ENCODE assay signal across 8 cellular contexts in genomic region chr2:168948621-168949212, GRCh38. TPM values are rescaled to one million over a fixed set of nuclear protein-coding genes. Genes with fewer than 3 reads are reported as not detected.
DNase-seq lines count a peak whose midpoint lies in the region; ATAC-seq and TF ChIP-seq lines count a peak whose summit lies in the region.

No MANE protein-coding gene starts in this region.

- H2AFZ ChIP-seq in OCI-LY7 (ENCODE audit: low read length): no peak overlapping the region

- H3K4me2 ChIP-seq in OCI-LY7 (ENCODE audit: low read length): no peak overlapping the region

- TF ChIP-seq CTCF in OCI-LY7 (conservative IDR thresholded peaks at IDR 0.05; ENCODE audit: low read length) (peak; percentile 83), fibroblast of pulmonary artery (IDR thresholded peaks at IDR 0.05; ENCODE audit: low read length, missing control alignments) (peak; percentile 66)

- no peaks in the 10 kb centered on the region for H3K4me1 ChIP-seq in OCI-LY7 (ENCODE audit: insufficient read depth, low read length, poor library complexity, severe bottlenecking)

- CTCF ChIA-PET in OCI-LY7 (lab: Charles Lee; ENCODE audit: unreplicated experiment): no interaction called here

- 0 out of 2 replicates have a peak, but pooled peaks cover 3% of the 10 kb centered on the region for H3K9me2 ChIP-seq in OCI-LY7 (ENCODE audit: insufficient read depth, low read length)

- no peaks in the 10 kb centered on the region for H4K20me1 ChIP-seq in OCI-LY7 (ENCODE audit: insufficient read depth, low read length)

- ATAC-seq in GM19035 (IDR thresholded peaks at IDR 0.05; ENCODE audit: unreplicated experiment): peak; percentile 60
- ATAC-seq in GM18909 (IDR thresholded peaks at IDR 0.05; ENCODE audit: poor library complexity, unreplicated experiment): no peak
- no peak for ATAC-seq in GM21528 (IDR thresholded peaks at IDR 0.05; ENCODE audit: low FRiP score, unreplicated experiment)

- DNase-seq in AG20443 (ENCODE audit: low spot score) (peak; percentile 34), OCI-LY7 (ENCODE audit: low spot score) (peak; percentile 26), fibroblast of pulmonary artery (ENCODE audit: low read depth) (peak; percentile 46), C1 segment of cervical spinal cord (lab: John Stamatoyannopoulos, UW) (no peak), activated gamma-delta T cell (lab: John Stamatoyannopoulos, UW) (no peak)

- no TSS peak for BruUV-seq in OCI-LY7 (replicated peaks; lab: Mats Ljungman, UMichigan)

- H3K36me3 ChIP-seq in OCI-LY7 (ENCODE audit: insufficient read depth, low read length): no peaks in the 10 kb centered on the region

- no peak overlapping the region for H3K4me3 ChIP-seq in OCI-LY7 (ENCODE audit: low read depth, low read length, poor library complexity, severe bottlenecking)
- H3K4me3 ChIP-seq in fibroblast of pulmonary artery (replicated peaks; ENCODE audit: low read depth, low read length): no peak overlapping the region

- no peak overlapping the region for H3K27ac ChIP-seq in OCI-LY7 (ENCODE audit: low read depth, low read length, poor library complexity, severe bottlenecking)

- intact Hi-C loops in OCI-LY7 (cut with micrococcal nuclease; ENCODE audit: unreplicated experiment): no loop called here

- no peaks in the 10 kb centered on the region for H3K79me2 ChIP-seq in OCI-LY7 (ENCODE audit: insufficient read depth, low read depth, low read length)

- H3K9me3 ChIP-seq in OCI-LY7 (ENCODE audit: low read length): no peaks in the 10 kb centered on the region

- POLR2A ChIA-PET in OCI-LY7 (lab: Charles Lee): no interaction called here

RNA-seq across cellular contexts. Expression of gene G6PC2, which starts 47.6 kb away (rescaled TPM):
- not detected in 2 replicates for total RNA-seq in OCI-LY7 (2014; rRNA removed; shearing (Covaris generic))
- total RNA-seq in OCI-LY7 (2022): not detected in 2 replicates

RNA-seq across cellular contexts. Expression of gene SPC25, which starts 58.5 kb away (rescaled TPM):
- total RNA-seq in OCI-LY7 (2014; rRNA removed; shearing (Covaris generic)): 29.3 and 34.4 TPM in 2 replicates
- 50.3 and 53.1 TPM in 2 replicates for total RNA-seq in OCI-LY7 (2022)

Comparison
In these comparisons a context has a peak if more than half of its experiments do, and no peak if none do; other contexts are left out.
1. DNase-seq: peak in AG20443 (single experiment), OCI-LY7 (single experiment) and fibroblast of pulmonary artery (single experiment); none in C1 segment of cervical spinal cord (0 of 14) and activated gamma-delta T cell (single experiment).